Comparison of ENCODE assay signal across 1 cellular context in genomic region chr3:184240384-184241140, GRCh38.
TF ChIP-seq lines count a peak whose summit lies in the region.

No MANE protein-coding gene starts in this region.

TF ChIP-seq in GM12878, 131 proteins besides CTCF, POLR2A, EP300 and RAD21:
- TF ChIP-seq, protein P1, sequence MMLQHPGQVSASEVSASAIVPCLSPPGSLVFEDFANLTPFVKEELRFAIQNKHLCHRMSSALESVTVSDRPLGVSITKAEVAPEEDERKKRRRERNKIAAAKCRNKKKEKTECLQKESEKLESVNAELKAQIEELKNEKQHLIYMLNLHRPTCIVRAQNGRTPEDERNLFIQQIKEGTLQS (IDR thresholded peaks at IDR 0.05; ENCODE audit: borderline replicate concordance, extremely low read depth, low read depth, low read length), result no peak
- TF ChIP-seq, protein P2, sequence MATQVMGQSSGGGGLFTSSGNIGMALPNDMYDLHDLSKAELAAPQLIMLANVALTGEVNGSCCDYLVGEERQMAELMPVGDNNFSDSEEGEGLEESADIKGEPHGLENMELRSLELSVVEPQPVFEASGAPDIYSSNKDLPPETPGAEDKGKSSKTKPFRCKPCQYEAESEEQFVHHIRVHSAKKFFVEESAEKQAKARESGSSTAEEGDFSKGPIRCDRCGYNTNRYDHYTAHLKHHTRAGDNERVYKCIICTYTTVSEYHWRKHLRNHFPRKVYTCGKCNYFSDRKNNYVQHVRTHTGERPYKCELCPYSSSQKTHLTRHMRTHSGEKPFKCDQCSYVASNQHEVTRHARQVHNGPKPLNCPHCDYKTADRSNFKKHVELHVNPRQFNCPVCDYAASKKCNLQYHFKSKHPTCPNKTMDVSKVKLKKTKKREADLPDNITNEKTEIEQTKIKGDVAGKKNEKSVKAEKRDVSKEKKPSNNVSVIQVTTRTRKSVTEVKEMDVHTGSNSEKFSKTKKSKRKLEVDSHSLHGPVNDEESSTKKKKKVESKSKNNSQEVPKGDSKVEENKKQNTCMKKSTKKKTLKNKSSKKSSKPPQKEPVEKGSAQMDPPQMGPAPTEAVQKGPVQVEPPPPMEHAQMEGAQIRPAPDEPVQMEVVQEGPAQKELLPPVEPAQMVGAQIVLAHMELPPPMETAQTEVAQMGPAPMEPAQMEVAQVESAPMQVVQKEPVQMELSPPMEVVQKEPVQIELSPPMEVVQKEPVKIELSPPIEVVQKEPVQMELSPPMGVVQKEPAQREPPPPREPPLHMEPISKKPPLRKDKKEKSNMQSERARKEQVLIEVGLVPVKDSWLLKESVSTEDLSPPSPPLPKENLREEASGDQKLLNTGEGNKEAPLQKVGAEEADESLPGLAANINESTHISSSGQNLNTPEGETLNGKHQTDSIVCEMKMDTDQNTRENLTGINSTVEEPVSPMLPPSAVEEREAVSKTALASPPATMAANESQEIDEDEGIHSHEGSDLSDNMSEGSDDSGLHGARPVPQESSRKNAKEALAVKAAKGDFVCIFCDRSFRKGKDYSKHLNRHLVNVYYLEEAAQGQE (IDR thresholded peaks at IDR 0.05; ENCODE audit: low read depth, low read length), result peak; percentile 93
- no peak for TF ChIP-seq FOXM1 (IDR thresholded peaks at IDR 0.05; ENCODE audit: low read depth, low read length)
